Comparison of ENCODE assay signal across 26 cellular contexts in genomic region chr1:155121249-155121648, GRCh38.
"Had no signal": no experiment of that assay in that cellular context is flagged by ENCODE, and none has a peak within 500 bp of the region (broad histone marks: within the 10 kb centered on the region; RNA-seq: fewer than 3 reads in every experiment).

No MANE protein-coding gene starts in this region.

- H3K27ac ChIP-seq: colonic mucosa, epithelial cell of prostate, foreskin keratinocyte, gastroesophageal sphincter, heart left ventricle, neutrophil, pancreas, right lobe of liver, suprapubic skin, transverse colon had no signal

- H3K4me3 ChIP-seq: colonic mucosa, gastroesophageal sphincter, heart left ventricle, pancreas, right lobe of liver, suprapubic skin, transverse colon had no signal

- H3K36me3 Mint-ChIP-seq: naive thymus-derived CD4-positive, alpha-beta T cell had no signal

- ATAC-seq: esophagus mucosa; foreskin keratinocyte; gastroesophageal sphincter; heart left ventricle; left cardiac atrium; left ventricle myocardium superior; naive thymus-derived CD4-positive, alpha-beta T cell; pancreas; right lobe of liver; stimulated activated naive CD8-positive, alpha-beta T cell treated with anti-CD3 and anti-CD28 coated beads, Interleukin-15, amount 100 ng/mL, for 72 hours had no signal

- H3K27me3 ChIP-seq: colonic mucosa, foreskin keratinocyte, pancreas, right lobe of liver, suprapubic skin, transverse colon had no signal

- H3K27ac Mint-ChIP-seq: dendritic cell treated with granulocyte-macrophage colony-stimulating factor and Interleukin-4, amounts not matched to agents 40 ng/mL and 50 ng/mL, for 4 days; endodermal cell; stimulated activated naive CD8-positive, alpha-beta T cell treated with anti-CD3 and anti-CD28 coated beads, Interleukin-15, amount 100 ng/mL, for 72 hours had no signal

- DNase-seq: colonic mucosa; effector CD8-positive, alpha-beta T cell; endodermal cell; foreskin keratinocyte; heart left ventricle; hippocampal formation; left cardiac atrium; left ventricle myocardium superior; mesenchymal stem cell; midbrain; naive thymus-derived CD4-positive, alpha-beta T cell; pancreas; right lobe of liver; small intestine; stimulated activated CD4-positive, alpha-beta T cell treated with anti-CD3 and anti-CD28 coated beads, Interleukin-15, amount 100 ng/mL, for 24 hours; stimulated activated CD4-positive, alpha-beta T cell treated with anti-CD3 and anti-CD28 coated beads, Interleukin-2, amount 100 ng/mL, for 48 hours; stimulated activated naive CD4-positive, alpha-beta T cell; stimulated activated naive CD8-positive, alpha-beta T cell treated with anti-CD3 and anti-CD28 coated beads, Interleukin-15, amount 100 ng/mL, for 72 hours; transverse colon had no signal

- H3K9me3 Mint-ChIP-seq: central memory CD8-positive, alpha-beta T cell; dendritic cell treated with granulocyte-macrophage colony-stimulating factor and Interleukin-4, amounts not matched to agents 40 ng/mL and 50 ng/mL, for 4 days; endodermal cell; naive thymus-derived CD4-positive, alpha-beta T cell; stimulated activated naive CD8-positive, alpha-beta T cell treated with anti-CD3 and anti-CD28 coated beads, Interleukin-15, amount 100 ng/mL, for 72 hours had no signal

- H3K4me1 ChIP-seq: pancreas had no signal

- H3K36me3 ChIP-seq: colonic mucosa, gastroesophageal sphincter, heart left ventricle, neutrophil, pancreas, right lobe of liver, suprapubic skin, transverse colon had no signal

- H3K9me3 ChIP-seq: colonic mucosa, gastroesophageal sphincter, heart left ventricle, neutrophil, pancreas, right lobe of liver, suprapubic skin, transverse colon had no signal

- H3K4me1 Mint-ChIP-seq: central memory CD8-positive, alpha-beta T cell; naive thymus-derived CD4-positive, alpha-beta T cell had no signal

- H3K4me3 Mint-ChIP-seq: central memory CD8-positive, alpha-beta T cell; dendritic cell treated with granulocyte-macrophage colony-stimulating factor and Interleukin-4, amounts not matched to agents 40 ng/mL and 50 ng/mL, for 4 days; endodermal cell; naive thymus-derived CD4-positive, alpha-beta T cell; stimulated activated naive CD8-positive, alpha-beta T cell treated with anti-CD3 and anti-CD28 coated beads, Interleukin-15, amount 100 ng/mL, for 72 hours had no signal
